8 cellular contexts compared by ENCODE assay signal in the genomic region with DNA sequence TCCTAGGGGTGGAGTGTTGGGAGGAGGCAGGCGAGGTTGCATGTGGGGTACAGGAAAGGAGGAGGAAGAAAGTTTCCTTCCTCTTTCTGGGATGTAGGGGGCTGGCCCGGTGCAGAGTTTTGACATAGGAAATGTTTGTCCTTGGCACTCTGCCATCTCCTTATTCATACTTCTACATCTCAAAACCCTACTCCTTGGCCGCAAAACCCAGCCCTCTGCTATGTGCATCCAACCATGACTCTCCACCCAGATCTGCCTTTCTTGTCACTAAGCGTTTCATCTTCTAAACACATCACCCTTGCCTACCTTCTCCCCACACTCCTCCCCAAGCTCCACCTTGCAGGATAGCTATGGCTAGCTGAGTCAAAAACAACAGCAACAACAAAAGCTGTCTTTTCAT. TPM values are rescaled to one million over a fixed set of nuclear protein-coding genes. Genes with fewer than 3 reads are reported as not detected.
DNase-seq lines count a peak whose midpoint lies in the region; ATAC-seq and TF ChIP-seq lines count a peak whose summit lies in the region.
"Not testable (repeated sequence)": the region's sequence is repeated elsewhere in the genome, so short reads cannot be mapped to it uniquely, and the experiment has no call there.

No MANE protein-coding gene starts in this region.

- H3K4me1 Mint-ChIP-seq in T-helper 1 cell treated with Interleukin-12 subunit alpha and Interleukin-12 subunit beta and Interleukin-4 antibody, amounts not matched to agents 30 μg/mL and 1 μg/mL, for 36 hours (ENCODE audit: low read depth): peaks cover 43% of the 10 kb centered on the region

- H3K36me3 ChIP-seq in upper lobe of right lung: not testable (repeated sequence)

- peak overlapping the region; percentile 80 for H3K27ac ChIP-seq in HL-60 (replicated peaks)
- H3K27ac ChIP-seq in upper lobe of right lung: peak overlapping the region; percentile 80

- peaks cover 15% of the 10 kb centered on the region for H3K36me3 Mint-ChIP-seq in T-helper 1 cell treated with Interleukin-12 subunit alpha and Interleukin-12 subunit beta and Interleukin-4 antibody, amounts not matched to agents 30 μg/mL and 1 μg/mL, for 36 hours (ENCODE audit: low read depth)

- H3K4me3 Mint-ChIP-seq in T-helper 1 cell treated with Interleukin-12 subunit alpha and Interleukin-12 subunit beta and Interleukin-4 antibody, amounts not matched to agents 30 μg/mL and 1 μg/mL, for 36 hours: peak overlapping the region; percentile 86

- peak; percentile 98 for ATAC-seq in GM18519 (IDR thresholded peaks at IDR 0.05; ENCODE audit: low FRiP score, unreplicated experiment)
- peak; percentile 95 for ATAC-seq in HG02571 (IDR thresholded peaks at IDR 0.05; ENCODE audit: unreplicated experiment)
- peak; percentile 91 for ATAC-seq in upper lobe of right lung

- H3K9me3 Mint-ChIP-seq in T-helper 1 cell treated with Interleukin-12 subunit alpha and Interleukin-12 subunit beta and Interleukin-4 antibody, amounts not matched to agents 30 μg/mL and 1 μg/mL, for 36 hours: not testable (repeated sequence)

- not testable (repeated sequence) for H3K27me3 ChIP-seq in HL-60 (ENCODE audit: insufficient read depth, poor library complexity, severe bottlenecking); upper lobe of right lung

- intact Hi-C loops in posterior vena cava (cut with DNase I); upper lobe of right lung (cut with DNase I): not testable (repeated sequence)

- TF ChIP-seq CTCF in HL-60 (IDR thresholded peaks at IDR 0.05; ENCODE audit: insufficient read depth, low read length); fibroblast of the aortic adventitia (IDR thresholded peaks at IDR 0.05; ENCODE audit: insufficient read depth, low read length); upper lobe of right lung (IDR thresholded peaks at IDR 0.05): not testable (repeated sequence)

- not testable (repeated sequence) for H3K27me3 Mint-ChIP-seq in T-helper 1 cell treated with Interleukin-12 subunit alpha and Interleukin-12 subunit beta and Interleukin-4 antibody, amounts not matched to agents 30 μg/mL and 1 μg/mL, for 36 hours (ENCODE audit: low read depth)

- H3K4me3 ChIP-seq in HL-60 (replicated peaks; ENCODE audit: insufficient read depth, low read length); fibroblast of the aortic adventitia (ENCODE audit: low read depth, low read length); upper lobe of right lung: not testable (repeated sequence)

- DNase-seq in HL-60 (ENCODE audit: low read depth in 1 of 2, low spot score in 1 of 2) (peak; percentile 61 to 92), fibroblast of the aortic adventitia (ENCODE audit: low read depth) (peak; percentile 53), posterior vena cava (ENCODE audit: low spot score) (peak; percentile 83), upper lobe of right lung (peak; percentile 66)
- peak; percentile 13 for DNase-seq in activated effector memory CD4-positive, alpha-beta T cell treated with Interleukin-2 at 50 U/mL for 16 hours

- H3K9me3 ChIP-seq in upper lobe of right lung: not testable (repeated sequence)

- H3K27ac Mint-ChIP-seq in T-helper 1 cell treated with Interleukin-12 subunit alpha and Interleukin-12 subunit beta and Interleukin-4 antibody, amounts not matched to agents 30 μg/mL and 1 μg/mL, for 36 hours: peak overlapping the region; percentile 98

- peaks cover 24% of the 10 kb centered on the region for H3K4me1 ChIP-seq in upper lobe of right lung

RNA-seq across cellular contexts. Expression of gene KLHL2, which starts 48.1 kb away (rescaled TPM):
- total RNA-seq in fibroblast of the aortic adventitia (ENCODE audit: low replicate concordance) (14.8 and 43.6 TPM in 2 replicates), posterior vena cava (10 to 100 TPM; 23.8 to 26.6 TPM), upper lobe of right lung (44.3 TPM)

Comparison
In these comparisons a context has a peak if more than half of its experiments do, and no peak if none do; other contexts are left out.
1. DNase-seq: peak in every context shown above with its lines; median percentile 83 in posterior vena cava; 76 in HL-60; 66 in upper lobe of right lung; 53 in fibroblast of the aortic adventitia; 13 in activated effector memory CD4-positive, alpha-beta T cell treated with Interleukin-2 at 50 U/mL for 16 hours.